23 cellular contexts compared by ENCODE assay signal in the genomic region with DNA sequence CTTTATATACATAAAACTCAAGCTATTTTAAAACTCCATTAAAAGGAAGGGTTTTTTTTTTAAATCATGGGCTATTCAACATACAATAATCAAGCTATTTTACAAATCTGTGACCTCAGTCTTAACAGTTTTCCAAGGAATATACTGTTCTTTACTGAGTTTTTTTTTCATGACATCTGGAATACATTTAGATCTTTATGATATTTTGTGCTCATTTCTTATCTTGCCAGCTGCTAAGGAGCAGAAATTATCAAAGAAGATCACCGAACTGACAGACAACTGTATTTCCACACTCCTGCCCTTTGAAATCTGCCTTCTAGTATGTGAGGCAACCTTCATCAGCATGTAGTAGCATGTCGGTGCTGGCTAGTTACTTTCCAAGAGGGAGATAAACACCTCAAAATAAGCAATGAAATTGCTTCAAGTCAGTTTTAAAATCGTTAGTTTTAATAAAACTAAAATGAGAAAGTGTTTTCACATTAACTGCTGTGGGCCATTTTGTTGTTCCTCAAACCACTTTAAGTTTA.
A peak's percentile ranks its signal among the peaks of the same experiment; 100 is the strongest.
DNase-seq lines count a peak whose midpoint lies in the region; ATAC-seq and TF ChIP-seq lines count a peak whose summit lies in the region.
"Had no signal": no experiment of that assay in that cellular context is flagged by ENCODE, and none has a peak within 500 bp of the region (broad histone marks: within the 10 kb centered on the region; RNA-seq: fewer than 3 reads in every experiment).

No MANE protein-coding gene starts in this region.

- H3K27ac Mint-ChIP-seq in MCF 10A (ENCODE audit: low read depth, unreplicated experiment), result no peak overlapping the region
- H3K27ac Mint-ChIP-seq: B cell had no signal

- TF ChIP-seq EP300 in esophagus muscularis mucosa (IDR thresholded peaks at IDR 0.05), result no peak

- ATAC-seq in foreskin keratinocyte (peak; percentile 68), HG03039 (IDR thresholded peaks at IDR 0.05; ENCODE audit: unreplicated experiment) (no peak)
- ATAC-seq: K562, PC-3 had no signal

- H3K4me1 ChIP-seq in breast epithelium, result no peaks in the 10 kb centered on the region
- peaks cover 13% of the 10 kb centered on the region for H3K4me1 ChIP-seq in foreskin keratinocyte
- H3K4me1 ChIP-seq in esophagus muscularis mucosa, result peaks cover 0 to 14% (median 7%) of the 10 kb centered on the region in 4 donors

- H3K4me3 Mint-ChIP-seq in MCF 10A (ENCODE audit: unreplicated experiment), result no peak overlapping the region
- H3K4me3 Mint-ChIP-seq: B cell had no signal

- POLR2A ChIA-PET in MCF 10A (lab: Yijun Ruan, JAX), result interaction anchor here (0.6 to 1.4 kb wide), 7 partner anchors 11 to 253 kb away, joined by 3 to 6 read pairs (median 4); partner anchors contain the start of gene CCDC186

- H3K36me3 Mint-ChIP-seq in MCF 10A (ENCODE audit: insufficient read depth, unreplicated experiment), result peaks cover 16% of the 10 kb centered on the region

- DNase-seq in MCF 10A (ENCODE audit: unreplicated experiment) (peak; percentile 61), breast epithelium (ENCODE audit: low spot score in 2 of 2) (no peak), foreskin keratinocyte (peak; percentile 30 to 58), esophagus muscularis mucosa (ENCODE audit: extremely low spot score) (no peak), NCI-H128 (lab: John Stamatoyannopoulos, UW; ENCODE audit: unreplicated experiment) (no peak), DMS 273 treated with DMSO at 0.1 percent for 48 hours (lab: John Stamatoyannopoulos, UW) (no peak)
- DNase-seq: 8988T, COR-L47, GDM1, GM23248, HCEC 1CT, NCI-H1417, NCI-H187, NCI-H2107, NCI-H2227 treated with DMSO at 0.1 percent for 48 hours, NCI-H524, NCI-H82, PC-3, RPMI8226 had no signal

- H3K36me3 ChIP-seq in breast epithelium (no peaks in the 10 kb centered on the region), esophagus muscularis mucosa (peaks cover 0 to 4% (median 0%) of the 10 kb centered on the region in 4 donors)

- H3K4me1 Mint-ChIP-seq in MCF 10A (ENCODE audit: insufficient read depth, unreplicated experiment), result peaks cover 6% of the 10 kb centered on the region
- H3K4me1 Mint-ChIP-seq: B cell had no signal

- H3K9me3 ChIP-seq in breast epithelium (no peaks in the 10 kb centered on the region), esophagus muscularis mucosa (peaks cover 0 to 5% (median 2%) of the 10 kb centered on the region in 4 donors)

- H3K27me3 ChIP-seq in breast epithelium (no peaks in the 10 kb centered on the region), foreskin keratinocyte (no peaks in the 10 kb centered on the region), esophagus muscularis mucosa (no peaks in the 10 kb centered on the region)

- H3K4me3 ChIP-seq in breast epithelium (no peak overlapping the region), esophagus muscularis mucosa (no peak overlapping the region)
- H3K4me3 ChIP-seq: GM23248, K562 had no signal

- no TSS peak for BruUV-seq in MCF 10A (replicated peaks; lab: Mats Ljungman, UMichigan)

- H3K27ac ChIP-seq in breast epithelium (no peak overlapping the region), VCaP (peak overlapping the region; percentile 55; the same call in 1 of the 2 replicates), foreskin keratinocyte (no peak overlapping the region), esophagus muscularis mucosa (replicated peaks in 1 of 4) (no peak overlapping the region)
- H3K27ac ChIP-seq: GM23248 had no signal

- intact Hi-C loops in MCF 10A (cut with micrococcal nuclease) (no loop called here), breast epithelium (cut with DNase I; ENCODE audit: low total_unique reads) (no loop called here), esophagus muscularis mucosa (cut with DNase I) (no loop called here)

- CTCF ChIA-PET in MCF 10A (lab: Yijun Ruan, JAX), result interaction anchor here (0.6 kb wide), 1 partner anchor 103 kb away, joined by 3 read pairs; no protein-coding TSS in a partner anchor

- no peak for TF ChIP-seq POLR2A in breast epithelium (IDR thresholded peaks at IDR 0.05)
- no peak for TF ChIP-seq POLR2A in esophagus muscularis mucosa (IDR thresholded peaks at IDR 0.05; ENCODE audit: low read depth)

- TF ChIP-seq CTCF in MCF 10A (IDR thresholded peaks at IDR 0.05; ENCODE audit: unreplicated experiment) (no peak), breast epithelium (IDR thresholded peaks at IDR 0.05) (no peak), VCaP (conservative IDR thresholded peaks at IDR 0.05) (no peak), foreskin keratinocyte (conservative IDR thresholded peaks at IDR 0.05) (no peak), esophagus muscularis mucosa (IDR thresholded peaks at IDR 0.05) (no peak)

- H3K9me3 Mint-ChIP-seq in MCF 10A (ENCODE audit: unreplicated experiment), result no peaks in the 10 kb centered on the region

- WGBS in esophagus muscularis mucosa, result 65% methylated on average over 3 of the region's 3 CpGs

- no peaks in the 10 kb centered on the region for H3K27me3 Mint-ChIP-seq in MCF 10A (ENCODE audit: insufficient read depth, unreplicated experiment)

Comparison
In these comparisons a context has a peak if more than half of its experiments do, and no peak if none do; other contexts are left out.
1. DNase-seq: peak in MCF 10A (single experiment) and foreskin keratinocyte (2 of 2); none in breast epithelium (0 of 2), esophagus muscularis mucosa (single experiment), NCI-H128 (single experiment) and DMS 273 treated with DMSO at 0.1 percent for 48 hours (single experiment).